ENCODE assay signal across 24 cellular contexts in the genomic region with DNA sequence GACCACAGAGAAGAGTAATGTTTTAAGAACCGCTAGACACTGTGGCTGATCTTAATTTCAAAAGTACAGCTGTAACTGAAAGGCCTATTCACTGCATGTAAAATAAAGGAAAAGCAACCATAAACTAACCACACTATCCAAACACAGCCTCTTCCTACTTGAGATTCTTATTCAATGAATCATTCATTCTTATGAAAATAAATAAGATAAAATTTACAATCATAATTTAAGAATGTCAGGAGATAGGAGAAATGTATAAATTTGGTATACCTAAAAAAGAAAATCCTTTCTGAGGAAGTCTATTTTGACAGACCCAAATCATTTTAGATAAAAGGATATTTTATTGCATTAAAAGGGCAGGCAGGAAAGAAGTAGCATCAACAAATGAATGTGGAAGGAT.
A peak's percentile ranks its signal among the peaks of the same experiment; 100 is the strongest.
DNase-seq lines count a peak whose midpoint lies in the region; ATAC-seq, FAIRE-seq and TF ChIP-seq lines count a peak whose summit lies in the region.
"Had no signal": no experiment of that assay in that cellular context is flagged by ENCODE, and none has a peak within 500 bp of the region (broad histone marks: within the 10 kb centered on the region; RNA-seq: fewer than 3 reads in every experiment).

No MANE protein-coding gene starts in this region.

- H3K27ac Mint-ChIP-seq in nephron progenitor cell: no peak overlapping the region
- H3K27ac Mint-ChIP-seq in GM23338: no peak overlapping the region
- H3K27ac Mint-ChIP-seq: activated naive CD8-positive, alpha-beta T cell treated with anti-CD3 and anti-CD28 coated beads, Interleukin-2, amount 50 U/mL, for 24 hours; stimulated activated naive CD8-positive, alpha-beta T cell treated with anti-CD3 and anti-CD28 coated beads, Interleukin-15, Interleukin-2, amounts not matched to agents 100 ng/mL and 50 ng/mL, for 24 hours; T-helper 17 cell; type B pancreatic cell had no signal

- no peaks in the 10 kb centered on the region for H3K79me2 ChIP-seq in GM23338 (replicated peaks; ENCODE audit: insufficient read depth)

- H3K9me2 ChIP-seq in GM23338 (ENCODE audit: insufficient read depth): 0 out of 2 replicates have a peak, but pooled peaks cover 5% of the 10 kb centered on the region

- no peak for FAIRE-seq in urothelium cell line (lab: Jason Lieb, UNC)
- FAIRE-seq: keratinocyte had no signal

- no peaks in the 10 kb centered on the region for H3K27me3 ChIP-seq in GM23338 (ENCODE audit: insufficient read depth)
- H3K27me3 ChIP-seq: MG63 had no signal

- H3K4me3 Mint-ChIP-seq in nephron progenitor cell: no peak overlapping the region
- H3K4me3 Mint-ChIP-seq in GM23338: no peak overlapping the region
- H3K4me3 Mint-ChIP-seq: activated naive CD8-positive, alpha-beta T cell treated with anti-CD3 and anti-CD28 coated beads, Interleukin-2, amount 50 U/mL, for 24 hours; CD14-positive monocyte; neural crest cell; stimulated activated naive CD8-positive, alpha-beta T cell treated with anti-CD3 and anti-CD28 coated beads, Interleukin-15, Interleukin-2, amounts not matched to agents 100 ng/mL and 50 ng/mL, for 24 hours; T-helper 17 cell; type B pancreatic cell had no signal

- TF ChIP-seq CTCF in fibroblast of villous mesenchyme (IDR thresholded peaks at IDR 0.05; ENCODE audit: insufficient read depth, low read depth, low read length) (no peak), nephron progenitor cell (IDR thresholded peaks at IDR 0.05) (no peak), GM23338 (conservative IDR thresholded peaks at IDR 0.05; ENCODE audit: low read depth in 2 of 2) (no peak)

- H3K36me3 ChIP-seq in GM23338 (ENCODE audit: insufficient read depth): no peaks in the 10 kb centered on the region
- H3K36me3 ChIP-seq: MG63 had no signal

- no peaks in the 10 kb centered on the region for H4K20me1 ChIP-seq in GM23338 (replicated peaks; ENCODE audit: insufficient read depth)

- peaks cover 4% of the 10 kb centered on the region; the same call in 1 of the 2 replicates for H3K4me1 ChIP-seq in GM23338 (ENCODE audit: insufficient read depth)

- H2AFZ ChIP-seq in GM23338: no peak overlapping the region

- H3K36me3 Mint-ChIP-seq in nephron progenitor cell (ENCODE audit: low read depth) (no peaks in the 10 kb centered on the region), GM23338 (ENCODE audit: low read depth) (no peaks in the 10 kb centered on the region)
- H3K36me3 Mint-ChIP-seq: CD14-positive monocyte, type B pancreatic cell had no signal

- H3K4me2 ChIP-seq in GM23338: no peak overlapping the region

- no peaks in the 10 kb centered on the region for H3K4me1 Mint-ChIP-seq in nephron progenitor cell
- H3K4me1 Mint-ChIP-seq in GM23338: peaks cover 7% of the 10 kb centered on the region; the same call in 1 of the 3 replicates
- H3K4me1 Mint-ChIP-seq: activated naive CD8-positive, alpha-beta T cell treated with anti-CD3 and anti-CD28 coated beads, Interleukin-2, amount 50 U/mL, for 24 hours; CD14-positive monocyte; neural crest cell; T-helper 17 cell had no signal

- DNase-seq in DMS53 (lab: John Stamatoyannopoulos, UW) (peak; percentile 2), DMS53 treated with DMSO at 0.1 percent for 48 hours (lab: John Stamatoyannopoulos, UW; ENCODE audit: unreplicated experiment) (no peak), astrocyte of the hippocampus (ENCODE audit: low read depth, low spot score) (peak; percentile 21), fibroblast of villous mesenchyme (ENCODE audit: low read depth) (peak; percentile 15), urothelium cell line (ENCODE audit: low spot score) (peak; percentile 41), nephron progenitor cell (no peak), GM23338 (ENCODE audit: low spot score) (no peak), dedifferentiated amniotic fluid mesenchymal stem cell (ENCODE audit: extremely low spot score) (no peak)
- DNase-seq: activated CD4-positive, CD25-positive, alpha-beta regulatory T cell; activated naive CD8-positive, alpha-beta T cell treated with anti-CD3 and anti-CD28 coated beads, Interleukin-2, amount 50 U/mL, for 24 hours; DMS79; MG63; NCI-H187; NCI-H446; T-helper 17 cell had no signal

- no peak overlapping the region for H3K4me3 ChIP-seq in fibroblast of villous mesenchyme (ENCODE audit: low read depth, low read length)
- no peak overlapping the region for H3K4me3 ChIP-seq in GM23338
- H3K4me3 ChIP-seq: coronary artery, MG63 had no signal

- ATAC-seq in GM23338: no peak
- ATAC-seq: activated naive CD8-positive, alpha-beta T cell treated with anti-CD3 and anti-CD28 coated beads, Interleukin-2, amount 50 U/mL, for 24 hours; Right ventricle myocardium inferior; T-helper 17 cell had no signal

- H3K27ac ChIP-seq in GM23338 (ENCODE audit: low read depth): no peak overlapping the region
- H3K27ac ChIP-seq: 22Rv1, coronary artery, epithelial cell of prostate had no signal

- no peaks in the 10 kb centered on the region for H3K9me3 Mint-ChIP-seq in nephron progenitor cell
- no peaks in the 10 kb centered on the region for H3K9me3 Mint-ChIP-seq in GM23338
- H3K9me3 Mint-ChIP-seq: activated naive CD8-positive, alpha-beta T cell treated with anti-CD3 and anti-CD28 coated beads, Interleukin-2, amount 50 U/mL, for 24 hours; neural crest cell; type B pancreatic cell had no signal

- H3F3A ChIP-seq in GM23338 (replicated peaks; ENCODE audit: low read depth): no peaks in the 10 kb centered on the region

- H3K27me3 Mint-ChIP-seq in nephron progenitor cell (ENCODE audit: low read depth, poor library complexity): peaks cover 2% of the 10 kb centered on the region
- H3K27me3 Mint-ChIP-seq in GM23338 (ENCODE audit: insufficient read depth, low read depth, poor library complexity): no peaks in the 10 kb centered on the region
- H3K27me3 Mint-ChIP-seq: activated naive CD8-positive, alpha-beta T cell treated with anti-CD3 and anti-CD28 coated beads, Interleukin-2, amount 50 U/mL, for 24 hours; stimulated activated naive CD8-positive, alpha-beta T cell treated with anti-CD3 and anti-CD28 coated beads, Interleukin-15, Interleukin-2, amounts not matched to agents 100 ng/mL and 50 ng/mL, for 24 hours; T-helper 17 cell; type B pancreatic cell had no signal

TF ChIP-seq in GM23338, 12 proteins besides CTCF, POLR2A, EP300 and RAD21 (continues in another document):
- no peak for TF ChIP-seq ETS1 (IDR thresholded peaks at IDR 0.05)
- TF ChIP-seq ZNF331 (CRISPR knock-in tag; IDR thresholded peaks at IDR 0.05; ENCODE audit: low read depth): no peak
- no peak for TF ChIP-seq POLR2AphosphoS5 (IDR thresholded peaks at IDR 0.05; ENCODE audit: low read depth)
- TF ChIP-seq NANOG (IDR thresholded peaks at IDR 0.05; ENCODE audit: borderline replicate concordance): no peak
- no peak for TF ChIP-seq CREB1 (CRISPR knock-in tag; IDR thresholded peaks at IDR 0.05; ENCODE audit: low read depth)
- no peak for TF ChIP-seq JUNB (IDR thresholded peaks at IDR 0.05; ENCODE audit: unreplicated experiment)

Comparison
In these comparisons a context has a peak if more than half of its experiments do, and no peak if none do; other contexts are left out.
1. DNase-seq: peak in DMS53 (single experiment), astrocyte of the hippocampus (single experiment), fibroblast of villous mesenchyme (single experiment) and urothelium cell line (single experiment); none in DMS53 treated with DMSO at 0.1 percent for 48 hours (single experiment), nephron progenitor cell (single experiment), GM23338 (single experiment) and dedifferentiated amniotic fluid mesenchymal stem cell (single experiment).